Comparison of ENCODE assay signal across 12 cellular contexts in genomic region chr2:23523651-23524260, GRCh38.
DNase-seq lines count a peak whose midpoint lies in the region; FAIRE-seq and TF ChIP-seq lines count a peak whose summit lies in the region.
"Had no signal": no experiment of that assay in that cellular context is flagged by ENCODE, and none has a peak within 500 bp of the region (broad histone marks: within the 10 kb centered on the region; RNA-seq: fewer than 3 reads in every experiment).

No MANE protein-coding gene starts in this region.

- peak; percentile 20 for DNase-seq in astrocyte (ENCODE audit: low read depth)
- peak; percentile 69 for DNase-seq in left kidney (ENCODE audit: low read depth, low spot score)
- DNase-seq in tibial artery, result peak; percentile 56 to 91
- DNase-seq in occipital lobe (lab: John Stamatoyannopoulos, UW), result no peak
- no peak for DNase-seq in D341Med (ENCODE audit: low spot score)
- DNase-seq in anterior cingulate cortex (lab: John Stamatoyannopoulos, UW), result no peak
- DNase-seq in Caco-2, result no peak
- DNase-seq: DND-41, midbrain had no signal

- no peaks in the 10 kb centered on the region for H3K9me3 ChIP-seq in HEK293 (ENCODE audit: control insufficient read depth, insufficient read depth, low read depth, low read length)
- no peaks in the 10 kb centered on the region for H3K9me3 ChIP-seq in astrocyte (ENCODE audit: insufficient read depth, low read depth, low read length)
- no peaks in the 10 kb centered on the region for H3K9me3 ChIP-seq in tibial artery
- H3K9me3 ChIP-seq in Caco-2, result no peaks in the 10 kb centered on the region
- H3K9me3 ChIP-seq: HAP-1, SJSA1 had no signal

- intact Hi-C loops in tibial artery (cut with DNase I; ENCODE audit: low total_unique reads), result no loop called here
- intact Hi-C loops in Caco-2 (cut with micrococcal nuclease; ENCODE audit: unreplicated experiment), result no loop called here

- CTCF ChIA-PET in HEK293 (lab: Yijun Ruan, JAX), result no interaction called here
- CTCF ChIA-PET in Caco-2 (lab: Charles Lee), result no interaction called here

- H3K36me3 ChIP-seq in HEK293 (ENCODE audit: control insufficient read depth in 2 of 2, insufficient read depth in 1 of 2, low read length in 2 of 2), result no peaks in the 10 kb centered on the region
- no peaks in the 10 kb centered on the region for H3K36me3 ChIP-seq in astrocyte (ENCODE audit: insufficient read depth, low read length)
- H3K36me3 ChIP-seq in tibial artery, result no peaks in the 10 kb centered on the region
- H3K36me3 ChIP-seq in Caco-2 (ENCODE audit: control insufficient read depth, insufficient read depth, low read length), result no peaks in the 10 kb centered on the region
- H3K36me3 ChIP-seq: HAP-1, SJSA1 had no signal

- H3K9me3 Mint-ChIP-seq in astrocyte (ENCODE audit: unreplicated experiment) (no peaks in the 10 kb centered on the region), Caco-2 (ENCODE audit: unreplicated experiment) (no peaks in the 10 kb centered on the region)

- no peaks in the 10 kb centered on the region for H3K79me2 ChIP-seq in astrocyte (ENCODE audit: insufficient read depth, low read length)

- TF ChIP-seq CTCF in HEK293 (tag by site-specific recombination; IDR thresholded peaks at IDR 0.05) (no peak), astrocyte (IDR thresholded peaks at IDR 0.05; ENCODE audit: insufficient read depth, low read depth, low read length) (no peak), tibial artery (IDR thresholded peaks at IDR 0.05) (no peak), Caco-2 (IDR thresholded peaks at IDR 0.05; ENCODE audit: insufficient read depth in 1 of 2, low read depth in 1 of 2, low read length in 1 of 2, severe bottlenecking in 1 of 2, unreplicated experiment in 1 of 2) (no peak)

- H3K4me3 Mint-ChIP-seq in astrocyte (ENCODE audit: unreplicated experiment) (no peak overlapping the region), Caco-2 (ENCODE audit: unreplicated experiment) (no peak overlapping the region)

- no peaks in the 10 kb centered on the region for H3K27me3 ChIP-seq in astrocyte (ENCODE audit: insufficient read depth, low read length)
- H3K27me3 ChIP-seq in tibial artery, result no peaks in the 10 kb centered on the region
- no peaks in the 10 kb centered on the region for H3K27me3 ChIP-seq in Caco-2 (replicated peaks; ENCODE audit: control insufficient read depth, insufficient read depth, low read length)
- H3K27me3 ChIP-seq: SJSA1 had no signal

- H3K4me1 ChIP-seq in HEK293 (ENCODE audit: control insufficient read depth, insufficient read depth, low read length) (peaks cover 14% of the 10 kb centered on the region), astrocyte (ENCODE audit: insufficient read depth, low read length) (peaks cover 7% of the 10 kb centered on the region), tibial artery (peaks cover 5 to 65% (median 53%) of the 10 kb centered on the region in 4 donors), Caco-2 (peaks cover 6% of the 10 kb centered on the region; the same call in 1 of the 2 replicates)
- H3K4me1 ChIP-seq: HAP-1 had no signal

- no TSS peak for BruUV-seq in Caco-2 (replicated peaks; lab: Mats Ljungman, UMichigan)

- no peak for FAIRE-seq in astrocyte (lab: Jason Lieb, UNC)

- POLR2A ChIA-PET in HEK293 (lab: Yijun Ruan, JAX) (no interaction called here), Caco-2 (lab: Charles Lee) (no interaction called here)

- H3K27ac ChIP-seq in HEK293 (ENCODE audit: extremely low read depth, low read depth, low read length) (no peak overlapping the region; the same call in 1 of the 2 replicates), astrocyte (ENCODE audit: low read depth, low read length) (no peak overlapping the region), tibial artery (peak overlapping the region; percentile 75 to 85)

- H3K4me3 ChIP-seq in HEK293 (ENCODE audit: low read depth, low read length) (no peak overlapping the region), astrocyte (ENCODE audit: insufficient read depth, low read depth, low read length) (no peak overlapping the region), tibial artery (peak overlapping the region; percentile 10 to 19), Caco-2 (ENCODE audit: low read depth, low read length) (no peak overlapping the region)
- H3K4me3 ChIP-seq: HAP-1, SJSA1 had no signal

- H3K4me1 Mint-ChIP-seq in astrocyte (ENCODE audit: low read depth, unreplicated experiment) (peaks cover 15% of the 10 kb centered on the region), Caco-2 (ENCODE audit: low read depth, unreplicated experiment) (no peaks in the 10 kb centered on the region)

- no peak overlapping the region for H3K27ac Mint-ChIP-seq in astrocyte (ENCODE audit: unreplicated experiment)
- H3K27ac Mint-ChIP-seq in Caco-2 (ENCODE audit: unreplicated experiment), result no peak overlapping the region

- peak overlapping the region; percentile 47 for H2AFZ ChIP-seq in astrocyte (ENCODE audit: low read depth, low read length)

- H3K36me3 Mint-ChIP-seq in astrocyte (ENCODE audit: low read depth, unreplicated experiment) (peaks cover 6% of the 10 kb centered on the region), Caco-2 (ENCODE audit: insufficient read depth, unreplicated experiment) (no peaks in the 10 kb centered on the region)

- H3K27me3 Mint-ChIP-seq in astrocyte (ENCODE audit: low read depth, unreplicated experiment), result peaks cover 79% of the 10 kb centered on the region
- peaks cover under 1% of the 10 kb centered on the region for H3K27me3 Mint-ChIP-seq in Caco-2 (ENCODE audit: insufficient read depth, unreplicated experiment)

- H3K4me2 ChIP-seq in astrocyte (ENCODE audit: low read length), result peak overlapping the region; percentile 45

- H3K9ac ChIP-seq in astrocyte (ENCODE audit: low read length), result no peak overlapping the region

- no peaks in the 10 kb centered on the region for H4K20me1 ChIP-seq in astrocyte (ENCODE audit: insufficient read depth, low read length)

TF ChIP-seq in HEK293, 187 proteins besides CTCF, POLR2A, EP300 and RAD21:
- TF ChIP-seq ZNF776 (tag by site-specific recombination; IDR thresholded peaks at IDR 0.05; ENCODE audit: borderline replicate concordance) (no peak), GLIS1 (tag by site-specific recombination; IDR thresholded peaks at IDR 0.05) (peak; percentile 66), ZBTB48 (tag by site-specific recombination; IDR thresholded peaks at IDR 0.05) (no peak), ZNF248 (tag by site-specific recombination; IDR thresholded peaks at IDR 0.05) (no peak), PRDM4 (tag by site-specific recombination; IDR thresholded peaks at IDR 0.05) (no peak)

Comparison
In these comparisons a context has a peak if more than half of its experiments do, and no peak if none do; other contexts are left out.
1. H3K27ac ChIP-seq: peak in tibial artery (2 of 2); none in HEK293 (single experiment) and astrocyte (single experiment).
2. H3K4me3 ChIP-seq: peak in tibial artery (2 of 2); none in HEK293 (single experiment), astrocyte (single experiment) and Caco-2 (single experiment).
3. DNase-seq: peak in astrocyte (single experiment), left kidney (single experiment) and tibial artery (2 of 2); none in occipital lobe (single experiment), D341Med (single experiment), anterior cingulate cortex (0 of 58) and Caco-2 (0 of 2).